In the genomic region with DNA sequence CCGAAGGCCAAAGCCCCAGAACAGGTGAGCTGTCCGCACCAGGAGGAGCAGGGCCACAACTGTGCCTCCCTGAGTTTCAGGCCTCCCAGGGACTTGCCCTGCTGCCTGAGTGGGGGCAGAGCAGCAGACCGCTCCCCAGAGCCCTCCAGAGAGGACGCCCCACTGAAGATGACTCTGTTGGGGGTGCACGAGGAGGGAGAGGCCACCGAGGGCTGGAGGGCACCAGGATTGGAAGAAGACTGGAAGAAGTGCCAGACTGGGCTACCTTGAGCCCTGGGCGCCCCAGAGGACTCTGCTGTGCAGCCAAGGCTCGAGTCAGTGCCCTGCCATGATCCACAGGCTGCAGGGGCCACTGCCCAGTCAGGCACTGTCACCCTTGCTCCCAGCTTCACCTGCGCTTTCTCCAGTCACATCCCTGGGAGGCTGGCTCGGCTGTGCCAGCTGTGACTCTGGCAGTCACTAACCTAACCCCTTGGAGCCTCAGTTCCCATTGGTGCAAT, we compare ENCODE assay signal across 15 cellular contexts. TPM values are rescaled to one million over a fixed set of nuclear protein-coding genes. Genes with fewer than 3 reads are reported as not detected.
DNase-seq lines count a peak whose midpoint lies in the region; ATAC-seq lines count a peak whose summit lies in the region.
"Had no signal": no experiment of that assay in that cellular context is flagged by ENCODE, and none has a peak within 500 bp of the region (broad histone marks: within the 10 kb centered on the region; RNA-seq: fewer than 3 reads in every experiment).

No MANE protein-coding gene starts in this region.

- no peaks in the 10 kb centered on the region for H3K27me3 Mint-ChIP-seq in activated CD8-positive, alpha-beta memory T cell treated with anti-CD3 and anti-CD28 coated beads, Interleukin-2, amount 10 ng/mL, durations not matched to agents 7 days and 5 days
- no peaks in the 10 kb centered on the region for H3K27me3 Mint-ChIP-seq in activated CD4-positive, alpha-beta memory T cell treated with anti-CD3 and anti-CD28 coated beads for 36 hours
- peaks cover 53 to 80% (median 54%) of the 10 kb centered on the region in 3 donors for H3K27me3 Mint-ChIP-seq in immature natural killer cell (ENCODE audit: low read depth in 3 of 3)
- no peaks in the 10 kb centered on the region for H3K27me3 Mint-ChIP-seq in stimulated activated naive CD8-positive, alpha-beta T cell treated with anti-CD3 and anti-CD28 coated beads, Interleukin-15, amount 100 ng/mL, for 72 hours

- H3K4me1 Mint-ChIP-seq in activated CD8-positive, alpha-beta memory T cell treated with anti-CD3 and anti-CD28 coated beads, Interleukin-2, amount 10 ng/mL, durations not matched to agents 7 days and 5 days, result peaks cover 36% of the 10 kb centered on the region
- peaks cover 42% of the 10 kb centered on the region for H3K4me1 Mint-ChIP-seq in activated CD4-positive, alpha-beta memory T cell treated with anti-CD3 and anti-CD28 coated beads for 36 hours (ENCODE audit: low read depth)
- H3K4me1 Mint-ChIP-seq in immature natural killer cell, result peaks cover 97 to 98% of the 10 kb centered on the region in 2 donors
- peaks cover 51% of the 10 kb centered on the region for H3K4me1 Mint-ChIP-seq in stimulated activated naive CD8-positive, alpha-beta T cell treated with anti-CD3 and anti-CD28 coated beads, Interleukin-15, amount 100 ng/mL, for 72 hours

- H3K27ac Mint-ChIP-seq in activated CD8-positive, alpha-beta memory T cell treated with anti-CD3 and anti-CD28 coated beads, Interleukin-2, amount 10 ng/mL, durations not matched to agents 7 days and 5 days, result peak overlapping the region; percentile 83
- H3K27ac Mint-ChIP-seq in activated CD4-positive, alpha-beta memory T cell treated with anti-CD3 and anti-CD28 coated beads for 36 hours, result peak overlapping the region; percentile 69
- H3K27ac Mint-ChIP-seq in immature natural killer cell, result peak overlapping the region; percentile 98 to 100 (median 100)
- peak overlapping the region; percentile 44 to 83 for H3K27ac Mint-ChIP-seq in stimulated activated naive CD8-positive, alpha-beta T cell treated with anti-CD3 and anti-CD28 coated beads, Interleukin-15, amount 100 ng/mL, for 72 hours

- no peak for ATAC-seq in activated CD8-positive, alpha-beta memory T cell treated with anti-CD3 and anti-CD28 coated beads, Interleukin-2, amount 10 ng/mL, durations not matched to agents 7 days and 5 days
- ATAC-seq in stimulated activated naive CD8-positive, alpha-beta T cell treated with anti-CD3 and anti-CD28 coated beads, Interleukin-15, amount 100 ng/mL, for 72 hours, result peak; percentile 9
- ATAC-seq in GM19328 (IDR thresholded peaks at IDR 0.05; ENCODE audit: unreplicated experiment) (no peak), HG02884 (IDR thresholded peaks at IDR 0.05; ENCODE audit: unreplicated experiment) (no peak)
- ATAC-seq: left cardiac atrium had no signal

- DNase-seq in activated CD8-positive, alpha-beta memory T cell treated with anti-CD3 and anti-CD28 coated beads, Interleukin-2, amount 10 ng/mL, durations not matched to agents 7 days and 5 days, result peak; percentile 37
- DNase-seq in activated CD8-positive, alpha-beta memory T cell treated with anti-CD3 and anti-CD28 coated beads for 24 hours, result no peak
- DNase-seq in activated CD4-positive, alpha-beta memory T cell treated with anti-CD3 and anti-CD28 coated beads for 36 hours, result no peak
- DNase-seq in immature natural killer cell, result no peak
- DNase-seq in stimulated activated naive CD8-positive, alpha-beta T cell treated with anti-CD3 and anti-CD28 coated beads, Interleukin-15, amount 100 ng/mL, for 72 hours, result no peak
- no peak for DNase-seq in NCI-H128 (lab: John Stamatoyannopoulos, UW; ENCODE audit: unreplicated experiment)
- DNase-seq: activated T-cell treated with anti-CD3 and anti-CD28 coated beads for 4 hours, COR-L47, hypothalamus, left cardiac atrium, NCI-H2029 had no signal

- POLR2A ChIA-PET in activated CD4-positive, alpha-beta memory T cell treated with anti-CD3 and anti-CD28 coated beads for 36 hours (lab: Charles Lee), result interaction anchor here (1.3 kb wide), 1 partner anchor 11 kb away, joined by 7 read pairs; a partner anchor contains a TSS

- intact Hi-C loops in activated CD4-positive, alpha-beta memory T cell treated with anti-CD3 and anti-CD28 coated beads for 36 hours (cut with micrococcal nuclease), result no loop called here

- H3K4me3 Mint-ChIP-seq in activated CD8-positive, alpha-beta memory T cell treated with anti-CD3 and anti-CD28 coated beads, Interleukin-2, amount 10 ng/mL, durations not matched to agents 7 days and 5 days, result no peak overlapping the region
- no peak overlapping the region for H3K4me3 Mint-ChIP-seq in activated CD4-positive, alpha-beta memory T cell treated with anti-CD3 and anti-CD28 coated beads for 36 hours
- H3K4me3 Mint-ChIP-seq in immature natural killer cell, result peak overlapping the region; percentile 81 to 89 (median 83)
- H3K4me3 Mint-ChIP-seq in stimulated activated naive CD8-positive, alpha-beta T cell treated with anti-CD3 and anti-CD28 coated beads, Interleukin-15, amount 100 ng/mL, for 72 hours, result no peak overlapping the region

- H3K36me3 Mint-ChIP-seq in activated CD8-positive, alpha-beta memory T cell treated with anti-CD3 and anti-CD28 coated beads, Interleukin-2, amount 10 ng/mL, durations not matched to agents 7 days and 5 days, result peaks cover 49% of the 10 kb centered on the region
- H3K36me3 Mint-ChIP-seq in activated CD4-positive, alpha-beta memory T cell treated with anti-CD3 and anti-CD28 coated beads for 36 hours, result peaks cover 41% of the 10 kb centered on the region
- H3K36me3 Mint-ChIP-seq in immature natural killer cell, result peaks cover 55 to 80% (median 65%) of the 10 kb centered on the region in 3 donors

- H3K9me3 Mint-ChIP-seq in activated CD8-positive, alpha-beta memory T cell treated with anti-CD3 and anti-CD28 coated beads, Interleukin-2, amount 10 ng/mL, durations not matched to agents 7 days and 5 days (ENCODE audit: low read depth), result no peaks in the 10 kb centered on the region
- no peaks in the 10 kb centered on the region for H3K9me3 Mint-ChIP-seq in activated CD4-positive, alpha-beta memory T cell treated with anti-CD3 and anti-CD28 coated beads for 36 hours
- H3K9me3 Mint-ChIP-seq in immature natural killer cell, result no peaks in the 10 kb centered on the region
- H3K9me3 Mint-ChIP-seq in stimulated activated naive CD8-positive, alpha-beta T cell treated with anti-CD3 and anti-CD28 coated beads, Interleukin-15, amount 100 ng/mL, for 72 hours, result no peaks in the 10 kb centered on the region

- CTCF ChIA-PET in activated CD8-positive, alpha-beta memory T cell treated with anti-CD3 and anti-CD28 coated beads, Interleukin-2, amount 10 ng/mL, durations not matched to agents 7 days and 5 days (lab: Charles Lee), result interaction anchor here (0.9 to 1.3 kb wide), 2 partner anchors 8 to 11 kb away, joined by 4 to 5 read pairs; a partner anchor contains a TSS
- CTCF ChIA-PET in activated CD4-positive, alpha-beta memory T cell treated with anti-CD3 and anti-CD28 coated beads for 36 hours (lab: Charles Lee), result interaction anchor here (1.1 kb wide), 3 partner anchors 8 to 29 kb away, joined by 3 to 4 read pairs (median 3); a partner anchor contains a TSS

RNA-seq across cellular contexts. Expression of a gene that starts 11.3 kb away (rescaled TPM):
- 100 to 1,000 TPM; 177 to 202 TPM for total RNA-seq in activated CD8-positive, alpha-beta memory T cell treated with anti-CD3 and anti-CD28 coated beads, Interleukin-2, amount 10 ng/mL, durations not matched to agents 7 days and 5 days
- total RNA-seq in activated CD4-positive, alpha-beta memory T cell treated with anti-CD3 and anti-CD28 coated beads for 36 hours, result 10 to 100 TPM; 81.8 to 83.1 TPM
- 1,000 to 10,000 TPM; 2,262 to 2,521 (median 2,438) TPM for polyA plus RNA-seq in immature natural killer cell
- total RNA-seq: ascending aorta, fibroblast of lung had no signal
- polyA plus RNA-seq: fibroblast of lung had no signal

RNA-seq across cellular contexts. Expression of a gene that starts 32.2 kb away (rescaled TPM):
- total RNA-seq in activated CD8-positive, alpha-beta memory T cell treated with anti-CD3 and anti-CD28 coated beads, Interleukin-2, amount 10 ng/mL, durations not matched to agents 7 days and 5 days, result 10 to 100 TPM; 47.5 to 56.0 TPM
- total RNA-seq in activated CD4-positive, alpha-beta memory T cell treated with anti-CD3 and anti-CD28 coated beads for 36 hours, result 10 to 100 TPM; 45.5 to 46.6 TPM
- 1,000 to 10,000 TPM in 1 of 3 donors, 100 to 1,000 TPM in 2; 649 to 1,111 (median 667) TPM for polyA plus RNA-seq in immature natural killer cell

Comparison
In these comparisons a context has a peak if more than half of its experiments do, and no peak if none do; other contexts are left out.
1. H3K4me3 Mint-ChIP-seq: peak in immature natural killer cell (5 of 5); none in activated CD8-positive, alpha-beta memory T cell treated with anti-CD3 and anti-CD28 coated beads, Interleukin-2, amount 10 ng/mL, durations not matched to agents 7 days and 5 days (single experiment), activated CD4-positive, alpha-beta memory T cell treated with anti-CD3 and anti-CD28 coated beads for 36 hours (single experiment) and stimulated activated naive CD8-positive, alpha-beta T cell treated with anti-CD3 and anti-CD28 coated beads, Interleukin-15, amount 100 ng/mL, for 72 hours (0 of 2).
2. Peak in every context shown above with its lines, with median percentiles within 50 percentile points of each other: H3K27ac Mint-ChIP-seq.